Comparison of ENCODE assay signal across 24 cellular contexts in genomic region chr5:111820072-111820471, GRCh38.
DNase-seq lines count a peak whose midpoint lies in the region; ATAC-seq and TF ChIP-seq lines count a peak whose summit lies in the region.
"Had no signal": no experiment of that assay in that cellular context is flagged by ENCODE, and none has a peak within 500 bp of the region (broad histone marks: within the 10 kb centered on the region; RNA-seq: fewer than 3 reads in every experiment).

No MANE protein-coding gene starts in this region.

- no peak for TF ChIP-seq POLR2A in breast epithelium (IDR thresholded peaks at IDR 0.05)

- intact Hi-C loops in activated CD8-positive, alpha-beta T cell treated with anti-CD3 and anti-CD28 coated beads for 36 hours (cut with micrococcal nuclease), result no loop called here
- intact Hi-C loops in breast epithelium (cut with DNase I; ENCODE audit: low total_unique reads), result no loop called here

- H3K4me3 ChIP-seq in neural progenitor cell (no peak overlapping the region), breast epithelium (no peak overlapping the region)
- H3K4me3 ChIP-seq: A549; adrenal gland; BLaER1 treated with 17β-estradiol and CSF1 and Interleukin-3, amounts not matched to agents 10 nM and 100 nM; dorsolateral prefrontal cortex; vagina had no signal

- H3K79me2 ChIP-seq in neural progenitor cell (ENCODE audit: low read depth), result no peaks in the 10 kb centered on the region

- TF ChIP-seq CTCF in activated CD8-positive, alpha-beta T cell treated with anti-CD3 and anti-CD28 coated beads for 36 hours (IDR thresholded peaks at IDR 0.05), result no peak
- peak; percentile 29 for TF ChIP-seq CTCF in chondrocyte (IDR thresholded peaks at IDR 0.05)
- peak; percentile 33 for TF ChIP-seq CTCF in neural progenitor cell (IDR thresholded peaks at IDR 0.05)
- TF ChIP-seq CTCF in breast epithelium (IDR thresholded peaks at IDR 0.05), result no peak

- H3K9me3 ChIP-seq in neural progenitor cell (ENCODE audit: low read depth) (no peaks in the 10 kb centered on the region), breast epithelium (no peaks in the 10 kb centered on the region)
- H3K9me3 ChIP-seq: A549, adrenal gland, vagina had no signal

- H3K36me3 Mint-ChIP-seq in activated CD8-positive, alpha-beta T cell treated with anti-CD3 and anti-CD28 coated beads for 36 hours (ENCODE audit: low read depth), result no peaks in the 10 kb centered on the region
- H3K36me3 Mint-ChIP-seq in activated CD8-positive, alpha-beta T cell treated with anti-CD3 and anti-CD28 coated beads, Interleukin-2, amount 10 ng/mL, durations not matched to agents 7 days and 5 days (ENCODE audit: low read depth), result no peaks in the 10 kb centered on the region
- no peaks in the 10 kb centered on the region for H3K36me3 Mint-ChIP-seq in chondrocyte (ENCODE audit: low read depth)
- no peaks in the 10 kb centered on the region for H3K36me3 Mint-ChIP-seq in neural progenitor cell
- peaks cover 0 to 2% of the 10 kb centered on the region in 2 donors for H3K36me3 Mint-ChIP-seq in activated T-cell treated with anti-CD3 and anti-CD28 coated beads, Interleukin-2, amount 50 U/mL, for 72 hours (ENCODE audit: insufficient read depth in 2 of 2)
- H3K36me3 Mint-ChIP-seq: memory B cell had no signal

- no peak overlapping the region for H3K4me2 ChIP-seq in neural progenitor cell
- H3K4me2 ChIP-seq: A549; BLaER1 treated with 17β-estradiol and CSF1 and Interleukin-3, amounts not matched to agents 10 nM and 100 nM had no signal

- peak overlapping the region; percentile 68 for H2AFZ ChIP-seq in neural progenitor cell (replicated peaks)

- no peak overlapping the region for H3K4me3 Mint-ChIP-seq in activated CD8-positive, alpha-beta T cell treated with anti-CD3 and anti-CD28 coated beads for 36 hours
- H3K4me3 Mint-ChIP-seq in activated CD8-positive, alpha-beta T cell treated with anti-CD3 and anti-CD28 coated beads, Interleukin-2, amount 10 ng/mL, durations not matched to agents 7 days and 5 days, result no peak overlapping the region
- H3K4me3 Mint-ChIP-seq in chondrocyte (ENCODE audit: unreplicated experiment) (no peak overlapping the region), neural progenitor cell (no peak overlapping the region)
- no peak overlapping the region for H3K4me3 Mint-ChIP-seq in activated T-cell treated with anti-CD3 and anti-CD28 coated beads, Interleukin-2, amount 50 U/mL, for 72 hours
- H3K4me3 Mint-ChIP-seq: memory B cell had no signal

- CTCF ChIA-PET in activated CD8-positive, alpha-beta T cell treated with anti-CD3 and anti-CD28 coated beads for 36 hours (lab: Charles Lee), result interaction anchor here (1.4 kb wide), 1 partner anchor 9 kb away, joined by 3 read pairs; no protein-coding TSS in a partner anchor
- CTCF ChIA-PET in activated CD8-positive, alpha-beta T cell treated with anti-CD3 and anti-CD28 coated beads, Interleukin-2, amount 10 ng/mL, durations not matched to agents 7 days and 5 days (lab: Charles Lee), result interaction anchor here (3.1 kb wide), 1 partner anchor 270 kb away, joined by 13 read pairs; no protein-coding TSS in a partner anchor

- no peaks in the 10 kb centered on the region for H3K27me3 Mint-ChIP-seq in activated CD8-positive, alpha-beta T cell treated with anti-CD3 and anti-CD28 coated beads for 36 hours
- no peaks in the 10 kb centered on the region for H3K27me3 Mint-ChIP-seq in activated CD8-positive, alpha-beta T cell treated with anti-CD3 and anti-CD28 coated beads, Interleukin-2, amount 10 ng/mL, durations not matched to agents 7 days and 5 days (ENCODE audit: low read depth)
- no peaks in the 10 kb centered on the region for H3K27me3 Mint-ChIP-seq in chondrocyte (ENCODE audit: low read depth)
- H3K27me3 Mint-ChIP-seq in neural progenitor cell (ENCODE audit: insufficient read depth, low read depth), result no peaks in the 10 kb centered on the region
- H3K27me3 Mint-ChIP-seq in activated T-cell treated with anti-CD3 and anti-CD28 coated beads, Interleukin-2, amount 50 U/mL, for 72 hours (ENCODE audit: low read depth), result no peaks in the 10 kb centered on the region
- H3K27me3 Mint-ChIP-seq: memory B cell had no signal

- H3K4me1 ChIP-seq in neural progenitor cell (no peaks in the 10 kb centered on the region), breast epithelium (no peaks in the 10 kb centered on the region)
- H3K4me1 ChIP-seq: A549; adrenal gland; BLaER1 treated with 17β-estradiol and CSF1 and Interleukin-3, amounts not matched to agents 10 nM and 100 nM; vagina had no signal

- DNase-seq in activated CD8-positive, alpha-beta T cell treated with anti-CD3 and anti-CD28 coated beads for 36 hours, result peak; percentile 6
- DNase-seq in activated CD8-positive, alpha-beta T cell treated with anti-CD3 and anti-CD28 coated beads, Interleukin-2, amount 10 ng/mL, durations not matched to agents 7 days and 5 days, result no peak
- peak; percentile 18 for DNase-seq in NAMALWA (ENCODE audit: low spot score)
- DNase-seq in chondrocyte (ENCODE audit: low spot score), result no peak
- peak; percentile 29 for DNase-seq in neural progenitor cell (ENCODE audit: low spot score)
- DNase-seq in activated CD8-positive, alpha-beta memory T cell treated with anti-CD3 and anti-CD28 coated beads, Interleukin-2, amount 50 U/mL, for 4 hours, result no peak
- no peak for DNase-seq in breast epithelium (ENCODE audit: low spot score in 2 of 2)
- no peak for DNase-seq in activated T-cell treated with anti-CD3 and anti-CD28 coated beads, Interleukin-2, amount 50 U/mL, for 72 hours
- DNase-seq: activated CD4-positive, alpha-beta T cell treated with anti-CD3 and anti-CD28 coated beads for 4 hours; activated effector memory CD4-positive, alpha-beta T cell treated with Interleukin-2 at 50 U/mL for 16 hours; dorsolateral prefrontal cortex; foreskin melanocyte; kidney; NCI-H187 treated with DMSO at 0.1 percent for 48 hours; NCI-H446; NK-92 treated with Interleukin-12 subunit alpha and Interleukin-12 subunit beta, amount 100 ng/mL, for 24 hours; right cardiac atrium; stimulated activated CD4-positive, alpha-beta T cell treated with anti-CD3 and anti-CD28 coated beads, Interleukin-15, amount 100 ng/mL, for 24 hours; substantia nigra had no signal

- H3K36me3 ChIP-seq in neural progenitor cell (no peaks in the 10 kb centered on the region), breast epithelium (no peaks in the 10 kb centered on the region)
- H3K36me3 ChIP-seq: adrenal gland; BLaER1 treated with 17β-estradiol and CSF1 and Interleukin-3, amounts not matched to agents 10 nM and 100 nM; vagina had no signal

- H3K4me1 Mint-ChIP-seq in activated CD8-positive, alpha-beta T cell treated with anti-CD3 and anti-CD28 coated beads for 36 hours (ENCODE audit: low read depth), result no peaks in the 10 kb centered on the region
- no peaks in the 10 kb centered on the region for H3K4me1 Mint-ChIP-seq in activated CD8-positive, alpha-beta T cell treated with anti-CD3 and anti-CD28 coated beads, Interleukin-2, amount 10 ng/mL, durations not matched to agents 7 days and 5 days (ENCODE audit: low read depth)
- H3K4me1 Mint-ChIP-seq in chondrocyte (ENCODE audit: low read depth), result peaks cover 8% of the 10 kb centered on the region
- no peaks in the 10 kb centered on the region for H3K4me1 Mint-ChIP-seq in neural progenitor cell
- H3K4me1 Mint-ChIP-seq in activated T-cell treated with anti-CD3 and anti-CD28 coated beads, Interleukin-2, amount 50 U/mL, for 72 hours (ENCODE audit: low read depth), result no peaks in the 10 kb centered on the region
- H3K4me1 Mint-ChIP-seq: memory B cell had no signal

- no peak for ATAC-seq in activated CD8-positive, alpha-beta T cell treated with anti-CD3 and anti-CD28 coated beads for 36 hours
- ATAC-seq in activated CD8-positive, alpha-beta T cell treated with anti-CD3 and anti-CD28 coated beads, Interleukin-2, amount 10 ng/mL, durations not matched to agents 7 days and 5 days, result no peak
- ATAC-seq in activated T-cell treated with anti-CD3 and anti-CD28 coated beads, Interleukin-2, amount 50 U/mL, for 72 hours (replicated peaks in 1 of 2), result no peak
- ATAC-seq: A549, right cardiac atrium had no signal

- H3F3A ChIP-seq in neural progenitor cell (ENCODE audit: low read depth), result no peaks in the 10 kb centered on the region

- POLR2A ChIA-PET in activated CD8-positive, alpha-beta T cell treated with anti-CD3 and anti-CD28 coated beads for 36 hours (lab: Charles Lee), result no interaction called here
- POLR2A ChIA-PET in activated CD8-positive, alpha-beta T cell treated with anti-CD3 and anti-CD28 coated beads, Interleukin-2, amount 10 ng/mL, durations not matched to agents 7 days and 5 days (lab: Charles Lee), result no interaction called here

- H3K27me3 ChIP-seq in neural progenitor cell, result no peaks in the 10 kb centered on the region
- no peaks in the 10 kb centered on the region for H3K27me3 ChIP-seq in breast epithelium
- H3K27me3 ChIP-seq: adrenal gland; BLaER1 treated with 17β-estradiol and CSF1 and Interleukin-3, amounts not matched to agents 10 nM and 100 nM; dorsolateral prefrontal cortex; vagina had no signal

- H3K27ac ChIP-seq in neural progenitor cell (no peak overlapping the region), breast epithelium (no peak overlapping the region)
- H3K27ac ChIP-seq: A549; adrenal gland; BLaER1 treated with 17β-estradiol and CSF1 and Interleukin-3, amounts not matched to agents 10 nM and 100 nM; dorsolateral prefrontal cortex; vagina had no signal

- no peak overlapping the region for H3K9ac ChIP-seq in neural progenitor cell
- H3K9ac ChIP-seq: BLaER1 treated with 17β-estradiol and CSF1 and Interleukin-3, amounts not matched to agents 10 nM and 100 nM had no signal

- no peak overlapping the region for H3K27ac Mint-ChIP-seq in activated CD8-positive, alpha-beta T cell treated with anti-CD3 and anti-CD28 coated beads for 36 hours
- H3K27ac Mint-ChIP-seq in activated CD8-positive, alpha-beta T cell treated with anti-CD3 and anti-CD28 coated beads, Interleukin-2, amount 10 ng/mL, durations not matched to agents 7 days and 5 days, result no peak overlapping the region
- H3K27ac Mint-ChIP-seq in chondrocyte (ENCODE audit: unreplicated experiment), result no peak overlapping the region
- no peak overlapping the region for H3K27ac Mint-ChIP-seq in neural progenitor cell
- no peak overlapping the region for H3K27ac Mint-ChIP-seq in activated T-cell treated with anti-CD3 and anti-CD28 coated beads, Interleukin-2, amount 50 U/mL, for 72 hours
- H3K27ac Mint-ChIP-seq: memory B cell had no signal

- H3K9me3 Mint-ChIP-seq in activated CD8-positive, alpha-beta T cell treated with anti-CD3 and anti-CD28 coated beads for 36 hours, result peaks cover 10% of the 10 kb centered on the region
- peaks cover 3% of the 10 kb centered on the region for H3K9me3 Mint-ChIP-seq in activated CD8-positive, alpha-beta T cell treated with anti-CD3 and anti-CD28 coated beads, Interleukin-2, amount 10 ng/mL, durations not matched to agents 7 days and 5 days (ENCODE audit: insufficient read depth)
- peaks cover 5% of the 10 kb centered on the region for H3K9me3 Mint-ChIP-seq in chondrocyte (ENCODE audit: low read depth)
- no peaks in the 10 kb centered on the region for H3K9me3 Mint-ChIP-seq in neural progenitor cell
- peaks cover 6 to 11% of the 10 kb centered on the region in 2 donors for H3K9me3 Mint-ChIP-seq in activated T-cell treated with anti-CD3 and anti-CD28 coated beads, Interleukin-2, amount 50 U/mL, for 72 hours

- H4K20me1 ChIP-seq in neural progenitor cell (ENCODE audit: low read depth), result no peaks in the 10 kb centered on the region
- H4K20me1 ChIP-seq: BLaER1 treated with 17β-estradiol and CSF1 and Interleukin-3, amounts not matched to agents 10 nM and 100 nM had no signal

Comparison
In these comparisons a context has a peak if more than half of its experiments do, and no peak if none do; other contexts are left out.
1. DNase-seq: peak in activated CD8-positive, alpha-beta T cell treated with anti-CD3 and anti-CD28 coated beads for 36 hours (single experiment), NAMALWA (single experiment) and neural progenitor cell (single experiment); none in activated CD8-positive, alpha-beta T cell treated with anti-CD3 and anti-CD28 coated beads, Interleukin-2, amount 10 ng/mL, durations not matched to agents 7 days and 5 days (single experiment), chondrocyte (single experiment), activated CD8-positive, alpha-beta memory T cell treated with anti-CD3 and anti-CD28 coated beads, Interleukin-2, amount 50 U/mL, for 4 hours (single experiment), breast epithelium (0 of 2) and activated T-cell treated with anti-CD3 and anti-CD28 coated beads, Interleukin-2, amount 50 U/mL, for 72 hours (0 of 2).
2. CTCF ChIP-seq: peak in chondrocyte (single experiment) and neural progenitor cell (single experiment); none in activated CD8-positive, alpha-beta T cell treated with anti-CD3 and anti-CD28 coated beads for 36 hours (single experiment) and breast epithelium (0 of 3).